In the genomic region with DNA sequence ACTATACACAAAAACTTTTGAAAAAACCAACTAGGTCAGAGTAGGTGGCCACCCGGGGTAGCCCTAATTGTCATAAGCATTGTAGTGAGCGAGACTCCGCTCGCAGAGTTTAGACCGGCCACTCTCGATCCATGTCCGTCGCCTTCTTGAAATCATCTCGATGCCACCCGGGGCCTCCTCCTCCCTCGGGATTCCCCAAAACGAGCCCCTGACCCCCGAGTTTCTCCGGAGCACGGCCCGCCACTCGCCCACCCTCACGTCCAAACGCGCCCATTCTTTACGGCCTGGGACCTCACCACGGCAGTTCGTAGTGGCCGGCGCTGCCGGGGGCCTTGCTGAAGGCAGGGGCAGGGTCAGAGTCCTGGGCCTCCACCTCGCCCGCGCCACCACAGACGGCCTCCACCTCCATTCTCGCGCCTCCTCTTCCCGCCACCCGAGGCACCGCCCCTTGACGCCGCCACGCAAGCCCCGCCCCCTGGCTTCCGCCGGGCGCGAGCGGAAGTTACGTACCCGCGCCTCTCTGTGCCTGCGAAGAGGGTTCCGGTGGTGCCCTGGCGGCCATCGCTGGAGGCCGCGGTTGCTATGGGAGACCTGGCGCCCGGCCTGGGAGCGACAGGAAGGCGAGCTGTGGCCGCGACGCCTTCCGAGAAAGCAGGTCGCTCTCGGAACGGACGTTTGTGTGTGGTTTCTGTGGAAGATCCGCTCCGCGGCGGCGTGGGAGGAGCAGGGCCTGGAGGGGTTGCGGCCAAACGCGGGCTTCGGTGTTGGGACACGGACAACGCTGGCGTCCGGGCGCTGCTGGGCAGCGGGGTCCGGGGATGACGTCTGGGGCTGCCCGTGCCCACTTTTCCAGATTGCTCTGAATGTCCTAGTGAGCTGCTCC, we compare ENCODE assay signal across 1 cellular context.
TF ChIP-seq lines count a peak whose summit lies in the region.

RFC2 (minus strand) TSS at position 425 of the 883 bp plus-strand sequence; CDS start at position 409, 16 bp downstream.

TF ChIP-seq in K562, 482 proteins besides CTCF, POLR2A, EP300 and RAD21 (continued from another document and continues in another):
- TF ChIP-seq, protein P1, sequence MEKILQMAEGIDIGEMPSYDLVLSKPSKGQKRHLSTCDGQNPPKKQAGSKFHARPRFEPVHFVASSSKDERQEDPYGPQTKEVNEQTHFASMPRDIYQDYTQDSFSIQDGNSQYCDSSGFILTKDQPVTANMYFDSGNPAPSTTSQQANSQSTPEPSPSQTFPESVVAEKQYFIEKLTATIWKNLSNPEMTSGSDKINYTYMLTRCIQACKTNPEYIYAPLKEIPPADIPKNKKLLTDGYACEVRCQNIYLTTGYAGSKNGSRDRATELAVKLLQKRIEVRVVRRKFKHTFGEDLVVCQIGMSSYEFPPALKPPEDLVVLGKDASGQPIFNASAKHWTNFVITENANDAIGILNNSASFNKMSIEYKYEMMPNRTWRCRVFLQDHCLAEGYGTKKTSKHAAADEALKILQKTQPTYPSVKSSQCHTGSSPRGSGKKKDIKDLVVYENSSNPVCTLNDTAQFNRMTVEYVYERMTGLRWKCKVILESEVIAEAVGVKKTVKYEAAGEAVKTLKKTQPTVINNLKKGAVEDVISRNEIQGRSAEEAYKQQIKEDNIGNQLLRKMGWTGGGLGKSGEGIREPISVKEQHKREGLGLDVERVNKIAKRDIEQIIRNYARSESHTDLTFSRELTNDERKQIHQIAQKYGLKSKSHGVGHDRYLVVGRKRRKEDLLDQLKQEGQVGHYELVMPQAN (IDR thresholded peaks at IDR 0.05; ENCODE audit: borderline replicate concordance): peak; percentile 85
- TF ChIP-seq ZZZ3 (IDR thresholded peaks at IDR 0.05) (peak; percentile 96), KDM5B (IDR thresholded peaks at IDR 0.05; ENCODE audit: insufficient replicate concordance, low read depth, low read length) (peak; percentile 91), MYC (IDR thresholded peaks at IDR 0.05; ENCODE audit: low read depth, low read length) (peak; percentile 68), MYC (CRISPR knock-in tag; IDR thresholded peaks at IDR 0.05; ENCODE audit: borderline replicate concordance, low read depth) (peak; percentile 67; the same call in 1 of the 2 replicates), ZNF830 (CRISPR knock-in tag; IDR thresholded peaks at IDR 0.05) (peak; percentile 84; the same call in 1 of the 2 replicates), ESRRA (IDR thresholded peaks at IDR 0.05; ENCODE audit: borderline replicate concordance, low read depth) (peak; percentile 82; the same call in 1 of the 2 replicates), NEUROD1 (IDR thresholded peaks at IDR 0.05; ENCODE audit: borderline replicate concordance, low read depth, low read length, partially characterized antibody) (peak; percentile 58), GTF2F1 (IDR thresholded peaks at IDR 0.05; ENCODE audit: low read depth, low read length) (peak; percentile 52; the same call in 1 of the 2 replicates), E2F1 (CRISPR knock-in tag; IDR thresholded peaks at IDR 0.05) (peak; percentile 99), RHOXF2B (CRISPR knock-in tag; conservative IDR thresholded peaks at IDR 0.05) (no peak), FOXP1 (CRISPR knock-in tag; IDR thresholded peaks at IDR 0.05) (peak; percentile 91; the same call in 1 of the 2 replicates), SMARCC2 (IDR thresholded peaks at IDR 0.05; ENCODE audit: low read depth) (peak; percentile 27; the same call in 1 of the 2 replicates), E2F8 (IDR thresholded peaks at IDR 0.05; ENCODE audit: low read depth, partially characterized antibody) (peak; percentile 100), ZNF431 (CRISPR knock-in tag; IDR thresholded peaks at IDR 0.05) (0 out of 2 replicates have a peak, but pooled peaks have one; percentile 19), TCF7 (IDR thresholded peaks at IDR 0.05; ENCODE audit: borderline replicate concordance) (0 out of 2 replicates have a peak, but pooled peaks have one; percentile 58), U2AF1 (optimal IDR thresholded peaks at IDR 0.05; ENCODE audit: low read depth, low read length) (peak; percentile 99), MGA (IDR thresholded peaks at IDR 0.05) (peak; percentile 77), CTBP1 (IDR thresholded peaks at IDR 0.05; ENCODE audit: borderline replicate concordance) (peak; percentile 93), U2AF2 (optimal IDR thresholded peaks at IDR 0.05; ENCODE audit: low read depth, low read length) (no peak), FOXM1 (IDR thresholded peaks at IDR 0.05; ENCODE audit: low read depth) (no peak; the same call in 1 of the 2 replicates), FOXM1 (CRISPR knock-in tag; IDR thresholded peaks at IDR 0.05; ENCODE audit: low read depth) (peak; percentile 94), HOXB6 (CRISPR knock-in tag; IDR thresholded peaks at IDR 0.05; ENCODE audit: borderline replicate concordance) (no peak), STAG1 (CRISPR knock-in tag; IDR thresholded peaks at IDR 0.05; ENCODE audit: borderline replicate concordance) (no peak), GATA2 (CRISPR knock-in tag; IDR thresholded peaks at IDR 0.05) (no peak), ZC3H8 (IDR thresholded peaks at IDR 0.05) (no peak)
- TF ChIP-seq, protein P2, sequence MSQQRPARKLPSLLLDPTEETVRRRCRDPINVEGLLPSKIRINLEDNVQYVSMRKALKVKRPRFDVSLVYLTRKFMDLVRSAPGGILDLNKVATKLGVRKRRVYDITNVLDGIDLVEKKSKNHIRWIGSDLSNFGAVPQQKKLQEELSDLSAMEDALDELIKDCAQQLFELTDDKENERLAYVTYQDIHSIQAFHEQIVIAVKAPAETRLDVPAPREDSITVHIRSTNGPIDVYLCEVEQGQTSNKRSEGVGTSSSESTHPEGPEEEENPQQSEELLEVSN (IDR thresholded peaks at IDR 0.05; ENCODE audit: borderline replicate concordance in 1 of 2, extremely low read depth in 1 of 2, insufficient read depth in 1 of 2, insufficient read length in 1 of 2, low read depth in 1 of 2, low read length in 1 of 2, poor library complexity in 1 of 2, severe bottlenecking in 1 of 2): peak; percentile 97 to 98
- TF ChIP-seq, protein P3, sequence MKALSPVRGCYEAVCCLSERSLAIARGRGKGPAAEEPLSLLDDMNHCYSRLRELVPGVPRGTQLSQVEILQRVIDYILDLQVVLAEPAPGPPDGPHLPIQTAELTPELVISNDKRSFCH (CRISPR knock-in tag; IDR thresholded peaks at IDR 0.05): no peak
- TF ChIP-seq, protein P3 (tag; IDR thresholded peaks at IDR 0.05): 0 out of 2 replicates have a peak, but pooled peaks have one; percentile 29
- TF ChIP-seq, protein P4, sequence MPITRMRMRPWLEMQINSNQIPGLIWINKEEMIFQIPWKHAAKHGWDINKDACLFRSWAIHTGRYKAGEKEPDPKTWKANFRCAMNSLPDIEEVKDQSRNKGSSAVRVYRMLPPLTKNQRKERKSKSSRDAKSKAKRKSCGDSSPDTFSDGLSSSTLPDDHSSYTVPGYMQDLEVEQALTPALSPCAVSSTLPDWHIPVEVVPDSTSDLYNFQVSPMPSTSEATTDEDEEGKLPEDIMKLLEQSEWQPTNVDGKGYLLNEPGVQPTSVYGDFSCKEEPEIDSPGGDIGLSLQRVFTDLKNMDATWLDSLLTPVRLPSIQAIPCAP (CRISPR knock-in tag; IDR thresholded peaks at IDR 0.05; ENCODE audit: borderline replicate concordance): 0 out of 2 replicates have a peak, but pooled peaks have one; percentile 25
- TF ChIP-seq, protein P5, sequence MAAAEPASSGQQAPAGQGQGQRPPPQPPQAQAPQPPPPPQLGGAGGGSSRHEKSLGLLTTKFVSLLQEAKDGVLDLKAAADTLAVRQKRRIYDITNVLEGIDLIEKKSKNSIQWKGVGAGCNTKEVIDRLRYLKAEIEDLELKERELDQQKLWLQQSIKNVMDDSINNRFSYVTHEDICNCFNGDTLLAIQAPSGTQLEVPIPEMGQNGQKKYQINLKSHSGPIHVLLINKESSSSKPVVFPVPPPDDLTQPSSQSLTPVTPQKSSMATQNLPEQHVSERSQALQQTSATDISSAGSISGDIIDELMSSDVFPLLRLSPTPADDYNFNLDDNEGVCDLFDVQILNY (CRISPR knock-in tag; IDR thresholded peaks at IDR 0.05): no peak; the same call in 1 of the 2 replicates
